30 cellular contexts compared by ENCODE assay signal in genomic region chr2:166331468-166331867, GRCh38. TPM values are rescaled to one million over a fixed set of nuclear protein-coding genes. Genes with fewer than 3 reads are reported as not detected.
"Had no signal": no experiment of that assay in that cellular context is flagged by ENCODE, and none has a peak within 500 bp of the region (broad histone marks: within the 10 kb centered on the region; RNA-seq: fewer than 3 reads in every experiment).

No MANE protein-coding gene starts in this region.

- H3K27me3 Mint-ChIP-seq: activated CD4-positive, alpha-beta memory T cell treated with anti-CD3 and anti-CD28 coated beads, Interleukin-2, amount 10 ng/mL, durations not matched to agents 7 days and 5 days; activated CD4-positive, alpha-beta T cell treated with anti-CD3 and anti-CD28 coated beads, Interleukin-2, amount 10 ng/mL, durations not matched to agents 7 days and 5 days; activated naive CD4-positive, alpha-beta T cell treated with anti-CD3 and anti-CD28 coated beads, Interleukin-2, amount 50 U/mL, for 24 hours; activated naive CD8-positive, alpha-beta T cell treated with anti-CD3 and anti-CD28 coated beads, Interleukin-2, amount 50 U/mL, for 24 hours; central memory CD8-positive, alpha-beta T cell; naive thymus-derived CD8-positive, alpha-beta T cell had no signal

- H3K27ac Mint-ChIP-seq: activated CD4-positive, alpha-beta memory T cell treated with anti-CD3 and anti-CD28 coated beads, Interleukin-2, amount 10 ng/mL, durations not matched to agents 7 days and 5 days; activated CD4-positive, alpha-beta T cell treated with anti-CD3 and anti-CD28 coated beads, Interleukin-2, amount 10 ng/mL, durations not matched to agents 7 days and 5 days; activated naive CD4-positive, alpha-beta T cell treated with anti-CD3 and anti-CD28 coated beads, Interleukin-2, amount 50 U/mL, for 24 hours; activated naive CD8-positive, alpha-beta T cell treated with anti-CD3 and anti-CD28 coated beads, Interleukin-2, amount 50 U/mL, for 24 hours; activated T-helper 2 cell treated with anti-CD3 and anti-CD28 coated beads, Interferon-gamma antibody, Interleukin-2, Interleukin-4, amounts not matched to agents 10 μg/mL and 5 μg/mL and 100 μg/mL, durations not matched to agents 14 hours and 24 hours and 36 hours; naive thymus-derived CD8-positive, alpha-beta T cell; WTC11 had no signal

- H3K9me3 ChIP-seq: left lung, lower lobe of right lung, psoas muscle, sigmoid colon, spleen, tibial nerve had no signal

- H3K4me3 ChIP-seq: left lung, lower lobe of right lung, psoas muscle, sigmoid colon, spleen, tibial nerve had no signal

- H2AFZ ChIP-seq: parathyroid adenoma had no signal

- H3K4me3 Mint-ChIP-seq: activated CD4-positive, alpha-beta memory T cell treated with anti-CD3 and anti-CD28 coated beads, Interleukin-2, amount 10 ng/mL, durations not matched to agents 7 days and 5 days; activated CD4-positive, alpha-beta T cell treated with anti-CD3 and anti-CD28 coated beads, Interleukin-2, amount 10 ng/mL, durations not matched to agents 7 days and 5 days; activated naive CD4-positive, alpha-beta T cell treated with anti-CD3 and anti-CD28 coated beads, Interleukin-2, amount 50 U/mL, for 24 hours; activated naive CD8-positive, alpha-beta T cell treated with anti-CD3 and anti-CD28 coated beads, Interleukin-2, amount 50 U/mL, for 24 hours; activated T-cell treated with anti-CD3 and anti-CD28 coated beads, Interleukin-2, amount 50 U/mL, for 4 hours; central memory CD8-positive, alpha-beta T cell; naive thymus-derived CD8-positive, alpha-beta T cell; neural crest cell; WTC11 had no signal

- FAIRE-seq: endometrium, islet of Langerhans had no signal

- DNase-seq: activated CD4-positive, alpha-beta memory T cell treated with anti-CD3 and anti-CD28 coated beads, Interleukin-2, amount 10 ng/mL, durations not matched to agents 7 days and 5 days; activated CD4-positive, alpha-beta T cell treated with anti-CD3 and anti-CD28 coated beads for 1 hour; activated CD4-positive, alpha-beta T cell treated with anti-CD3 and anti-CD28 coated beads, Interleukin-2, amount 10 ng/mL, durations not matched to agents 7 days and 5 days; activated CD8-positive, alpha-beta memory T cell treated with anti-CD3 and anti-CD28 coated beads, Interleukin-2, amount 50 U/mL, for 48 hours; activated naive CD8-positive, alpha-beta T cell treated with anti-CD3 and anti-CD28 coated beads, Interleukin-2, amount 50 U/mL, for 24 hours; activated T-cell treated with anti-CD3 and anti-CD28 coated beads, Interleukin-2, amount 50 U/mL, for 4 hours; amygdala; dermis blood vessel endothelial cell; effector CD4-positive, alpha-beta T cell; head of caudate nucleus; hippocampal formation; left lung; lower lobe of right lung; mesenchymal stem cell; naive thymus-derived CD8-positive, alpha-beta T cell; nucleus accumbens; psoas muscle; sigmoid colon; spleen; stimulated activated naive CD4-positive, alpha-beta T cell; T-helper 2 cell had no signal

- H3K4me1 ChIP-seq: lower lobe of right lung, parathyroid adenoma, psoas muscle, spleen, tibial nerve had no signal

- H3K36me3 Mint-ChIP-seq: activated naive CD4-positive, alpha-beta T cell treated with anti-CD3 and anti-CD28 coated beads, Interleukin-2, amount 50 U/mL, for 24 hours; naive thymus-derived CD8-positive, alpha-beta T cell; WTC11 had no signal

- H3K79me2 ChIP-seq: parathyroid adenoma had no signal

- H3K4me1 Mint-ChIP-seq: activated CD4-positive, alpha-beta memory T cell treated with anti-CD3 and anti-CD28 coated beads, Interleukin-2, amount 10 ng/mL, durations not matched to agents 7 days and 5 days; activated CD4-positive, alpha-beta T cell treated with anti-CD3 and anti-CD28 coated beads, Interleukin-2, amount 10 ng/mL, durations not matched to agents 7 days and 5 days; activated naive CD4-positive, alpha-beta T cell treated with anti-CD3 and anti-CD28 coated beads, Interleukin-2, amount 50 U/mL, for 24 hours; activated naive CD8-positive, alpha-beta T cell treated with anti-CD3 and anti-CD28 coated beads, Interleukin-2, amount 50 U/mL, for 24 hours; central memory CD8-positive, alpha-beta T cell; naive thymus-derived CD8-positive, alpha-beta T cell; neural crest cell had no signal

- H3K27me3 ChIP-seq: left lung, sigmoid colon, spleen, tibial nerve had no signal

- H3K27ac ChIP-seq: left lung, lower lobe of right lung, parathyroid adenoma, psoas muscle, sigmoid colon, spleen, tibial nerve had no signal

- H3K36me3 ChIP-seq: left lung, lower lobe of right lung, sigmoid colon, spleen, tibial nerve had no signal

- H3K9me3 Mint-ChIP-seq: activated CD4-positive, alpha-beta memory T cell treated with anti-CD3 and anti-CD28 coated beads, Interleukin-2, amount 10 ng/mL, durations not matched to agents 7 days and 5 days; activated CD4-positive, alpha-beta T cell treated with anti-CD3 and anti-CD28 coated beads, Interleukin-2, amount 10 ng/mL, durations not matched to agents 7 days and 5 days; activated naive CD4-positive, alpha-beta T cell treated with anti-CD3 and anti-CD28 coated beads, Interleukin-2, amount 50 U/mL, for 24 hours; activated naive CD8-positive, alpha-beta T cell treated with anti-CD3 and anti-CD28 coated beads, Interleukin-2, amount 50 U/mL, for 24 hours; activated T-cell treated with anti-CD3 and anti-CD28 coated beads, Interleukin-2, amount 50 U/mL, for 4 hours; activated T-helper 2 cell treated with anti-CD3 and anti-CD28 coated beads, Interferon-gamma antibody, Interleukin-2, Interleukin-4, amounts not matched to agents 10 μg/mL and 5 μg/mL and 100 μg/mL, durations not matched to agents 14 hours and 24 hours and 36 hours; neural crest cell; WTC11 had no signal

- H3K9ac ChIP-seq: parathyroid adenoma had no signal

RNA-seq across cellular contexts. Expression of gene SCN9A, which starts 44.3 kb away (rescaled TPM):
- total RNA-seq: activated T-helper 2 cell treated with anti-CD3 and anti-CD28 coated beads, Interferon-gamma antibody, Interleukin-2, Interleukin-4, amounts not matched to agents 10 μg/mL and 5 μg/mL and 100 μg/mL, durations not matched to agents 14 hours and 24 hours and 36 hours; naive thymus-derived CD8-positive, alpha-beta T cell had no signal
